Comparison of ENCODE assay signal across 1 cellular context in the genomic region with DNA sequence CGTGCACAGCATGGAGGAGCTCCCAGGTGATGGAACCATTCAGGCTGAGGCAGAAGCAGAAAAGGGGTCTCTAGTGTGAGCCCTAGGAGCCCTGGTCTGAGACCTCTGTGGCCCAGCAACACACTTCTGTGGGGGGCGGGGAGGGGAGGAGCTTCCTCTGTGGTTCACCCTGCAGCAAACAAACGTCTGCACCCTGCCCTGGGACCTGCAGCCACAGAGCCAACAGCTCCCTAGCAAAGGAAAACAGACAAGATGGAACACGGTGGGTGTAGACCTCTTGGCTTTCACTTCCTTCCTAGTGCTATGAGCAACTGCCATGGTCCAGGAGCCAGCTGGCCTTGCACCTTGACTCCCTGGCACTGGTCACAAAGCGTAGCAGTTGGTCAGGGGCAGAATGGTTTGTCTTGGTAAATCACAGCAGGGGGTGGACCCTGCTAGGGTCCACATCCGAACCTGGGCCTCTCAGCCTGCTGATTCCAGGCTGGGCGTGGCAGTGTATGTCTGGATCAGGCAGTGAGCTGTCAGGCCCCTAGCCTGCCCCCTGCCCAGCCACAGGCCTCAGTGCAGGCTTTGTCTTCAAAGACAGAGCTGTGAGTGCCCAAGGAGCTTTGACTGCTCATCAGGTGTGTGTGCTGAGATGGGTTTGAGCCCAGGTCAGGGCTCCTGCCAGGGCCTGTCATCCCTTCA.
TF ChIP-seq lines count a peak whose summit lies in the region.

No MANE protein-coding gene starts in this region.

TF ChIP-seq in GM23338, 12 proteins besides CTCF, POLR2A, EP300 and RAD21:
- TF ChIP-seq NANOG (IDR thresholded peaks at IDR 0.05; ENCODE audit: borderline replicate concordance) (no peak), ETS1 (IDR thresholded peaks at IDR 0.05) (no peak), ZNF114 (CRISPR knock-in tag; IDR thresholded peaks at IDR 0.05) (no peak), JUNB (IDR thresholded peaks at IDR 0.05; ENCODE audit: unreplicated experiment) (no peak), EZH2phosphoT487 (IDR thresholded peaks at IDR 0.05; ENCODE audit: unreplicated experiment) (no peak), CREB1 (CRISPR knock-in tag; IDR thresholded peaks at IDR 0.05; ENCODE audit: low read depth) (no peak), POLR2AphosphoS5 (IDR thresholded peaks at IDR 0.05; ENCODE audit: low read depth) (no peak), ZNF331 (CRISPR knock-in tag; IDR thresholded peaks at IDR 0.05; ENCODE audit: low read depth) (no peak), STAT1 (IDR thresholded peaks at IDR 0.05; ENCODE audit: unreplicated experiment) (no peak), EZH2 (IDR thresholded peaks at IDR 0.05; ENCODE audit: low read depth, unreplicated experiment) (no peak)
- TF ChIP-seq, protein P1, sequence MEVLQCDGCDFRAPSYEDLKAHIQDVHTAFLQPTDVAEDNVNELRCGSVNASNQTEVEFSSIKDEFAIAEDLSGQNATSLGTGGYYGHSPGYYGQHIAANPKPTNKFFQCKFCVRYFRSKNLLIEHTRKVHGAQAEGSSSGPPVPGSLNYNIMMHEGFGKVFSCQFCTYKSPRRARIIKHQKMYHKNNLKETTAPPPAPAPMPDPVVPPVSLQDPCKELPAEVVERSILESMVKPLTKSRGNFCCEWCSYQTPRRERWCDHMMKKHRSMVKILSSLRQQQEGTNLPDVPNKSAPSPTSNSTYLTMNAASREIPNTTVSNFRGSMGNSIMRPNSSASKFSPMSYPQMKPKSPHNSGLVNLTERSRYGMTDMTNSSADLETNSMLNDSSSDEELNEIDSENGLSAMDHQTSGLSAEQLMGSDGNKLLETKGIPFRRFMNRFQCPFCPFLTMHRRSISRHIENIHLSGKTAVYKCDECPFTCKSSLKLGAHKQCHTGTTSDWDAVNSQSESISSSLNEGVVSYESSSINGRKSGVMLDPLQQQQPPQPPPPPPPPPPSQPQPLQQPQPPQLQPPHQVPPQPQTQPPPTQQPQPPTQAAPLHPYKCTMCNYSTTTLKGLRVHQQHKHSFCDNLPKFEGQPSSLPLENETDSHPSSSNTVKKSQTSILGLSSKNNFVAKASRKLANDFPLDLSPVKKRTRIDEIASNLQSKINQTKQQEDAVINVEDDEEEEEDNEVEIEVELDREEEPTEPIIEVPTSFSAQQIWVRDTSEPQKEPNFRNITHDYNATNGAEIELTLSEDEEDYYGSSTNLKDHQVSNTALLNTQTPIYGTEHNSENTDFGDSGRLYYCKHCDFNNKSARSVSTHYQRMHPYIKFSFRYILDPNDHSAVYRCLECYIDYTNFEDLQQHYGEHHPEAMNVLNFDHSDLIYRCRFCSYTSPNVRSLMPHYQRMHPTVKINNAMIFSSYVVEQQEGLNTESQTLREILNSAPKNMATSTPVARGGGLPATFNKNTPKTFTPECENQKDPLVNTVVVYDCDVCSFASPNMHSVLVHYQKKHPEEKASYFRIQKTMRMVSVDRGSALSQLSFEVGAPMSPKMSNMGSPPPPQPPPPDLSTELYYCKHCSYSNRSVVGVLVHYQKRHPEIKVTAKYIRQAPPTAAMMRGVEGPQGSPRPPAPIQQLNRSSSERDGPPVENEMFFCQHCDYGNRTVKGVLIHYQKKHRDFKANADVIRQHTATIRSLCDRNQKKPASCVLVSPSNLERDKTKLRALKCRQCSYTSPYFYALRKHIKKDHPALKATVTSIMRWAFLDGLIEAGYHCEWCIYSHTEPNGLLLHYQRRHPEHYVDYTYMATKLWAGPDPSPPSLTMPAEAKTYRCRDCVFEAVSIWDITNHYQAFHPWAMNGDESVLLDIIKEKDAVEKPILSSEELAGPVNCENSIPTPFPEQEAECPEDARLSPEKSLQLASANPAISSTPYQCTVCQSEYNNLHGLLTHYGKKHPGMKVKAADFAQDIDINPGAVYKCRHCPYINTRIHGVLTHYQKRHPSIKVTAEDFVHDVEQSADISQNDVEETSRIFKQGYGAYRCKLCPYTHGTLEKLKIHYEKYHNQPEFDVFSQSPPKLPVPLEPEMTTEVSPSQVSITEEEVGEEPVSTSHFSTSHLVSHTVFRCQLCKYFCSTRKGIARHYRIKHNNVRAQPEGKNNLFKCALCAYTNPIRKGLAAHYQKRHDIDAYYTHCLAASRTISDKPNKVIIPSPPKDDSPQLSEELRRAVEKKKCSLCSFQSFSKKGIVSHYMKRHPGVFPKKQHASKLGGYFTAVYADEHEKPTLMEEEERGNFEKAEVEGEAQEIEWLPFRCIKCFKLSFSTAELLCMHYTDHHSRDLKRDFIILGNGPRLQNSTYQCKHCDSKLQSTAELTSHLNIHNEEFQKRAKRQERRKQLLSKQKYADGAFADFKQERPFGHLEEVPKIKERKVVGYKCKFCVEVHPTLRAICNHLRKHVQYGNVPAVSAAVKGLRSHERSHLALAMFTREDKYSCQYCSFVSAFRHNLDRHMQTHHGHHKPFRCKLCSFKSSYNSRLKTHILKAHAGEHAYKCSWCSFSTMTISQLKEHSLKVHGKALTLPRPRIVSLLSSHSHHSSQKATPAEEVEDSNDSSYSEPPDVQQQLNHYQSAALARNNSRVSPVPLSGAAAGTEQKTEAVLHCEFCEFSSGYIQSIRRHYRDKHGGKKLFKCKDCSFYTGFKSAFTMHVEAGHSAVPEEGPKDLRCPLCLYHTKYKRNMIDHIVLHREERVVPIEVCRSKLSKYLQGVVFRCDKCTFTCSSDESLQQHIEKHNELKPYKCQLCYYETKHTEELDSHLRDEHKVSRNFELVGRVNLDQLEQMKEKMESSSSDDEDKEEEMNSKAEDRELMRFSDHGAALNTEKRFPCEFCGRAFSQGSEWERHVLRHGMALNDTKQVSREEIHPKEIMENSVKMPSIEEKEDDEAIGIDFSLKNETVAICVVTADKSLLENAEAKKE (CRISPR knock-in tag; IDR thresholded peaks at IDR 0.05), result no peak
- TF ChIP-seq, protein P2, sequence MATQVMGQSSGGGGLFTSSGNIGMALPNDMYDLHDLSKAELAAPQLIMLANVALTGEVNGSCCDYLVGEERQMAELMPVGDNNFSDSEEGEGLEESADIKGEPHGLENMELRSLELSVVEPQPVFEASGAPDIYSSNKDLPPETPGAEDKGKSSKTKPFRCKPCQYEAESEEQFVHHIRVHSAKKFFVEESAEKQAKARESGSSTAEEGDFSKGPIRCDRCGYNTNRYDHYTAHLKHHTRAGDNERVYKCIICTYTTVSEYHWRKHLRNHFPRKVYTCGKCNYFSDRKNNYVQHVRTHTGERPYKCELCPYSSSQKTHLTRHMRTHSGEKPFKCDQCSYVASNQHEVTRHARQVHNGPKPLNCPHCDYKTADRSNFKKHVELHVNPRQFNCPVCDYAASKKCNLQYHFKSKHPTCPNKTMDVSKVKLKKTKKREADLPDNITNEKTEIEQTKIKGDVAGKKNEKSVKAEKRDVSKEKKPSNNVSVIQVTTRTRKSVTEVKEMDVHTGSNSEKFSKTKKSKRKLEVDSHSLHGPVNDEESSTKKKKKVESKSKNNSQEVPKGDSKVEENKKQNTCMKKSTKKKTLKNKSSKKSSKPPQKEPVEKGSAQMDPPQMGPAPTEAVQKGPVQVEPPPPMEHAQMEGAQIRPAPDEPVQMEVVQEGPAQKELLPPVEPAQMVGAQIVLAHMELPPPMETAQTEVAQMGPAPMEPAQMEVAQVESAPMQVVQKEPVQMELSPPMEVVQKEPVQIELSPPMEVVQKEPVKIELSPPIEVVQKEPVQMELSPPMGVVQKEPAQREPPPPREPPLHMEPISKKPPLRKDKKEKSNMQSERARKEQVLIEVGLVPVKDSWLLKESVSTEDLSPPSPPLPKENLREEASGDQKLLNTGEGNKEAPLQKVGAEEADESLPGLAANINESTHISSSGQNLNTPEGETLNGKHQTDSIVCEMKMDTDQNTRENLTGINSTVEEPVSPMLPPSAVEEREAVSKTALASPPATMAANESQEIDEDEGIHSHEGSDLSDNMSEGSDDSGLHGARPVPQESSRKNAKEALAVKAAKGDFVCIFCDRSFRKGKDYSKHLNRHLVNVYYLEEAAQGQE (IDR thresholded peaks at IDR 0.05; ENCODE audit: unreplicated experiment), result no peak
